8 cellular contexts compared by ENCODE assay signal in the genomic region with DNA sequence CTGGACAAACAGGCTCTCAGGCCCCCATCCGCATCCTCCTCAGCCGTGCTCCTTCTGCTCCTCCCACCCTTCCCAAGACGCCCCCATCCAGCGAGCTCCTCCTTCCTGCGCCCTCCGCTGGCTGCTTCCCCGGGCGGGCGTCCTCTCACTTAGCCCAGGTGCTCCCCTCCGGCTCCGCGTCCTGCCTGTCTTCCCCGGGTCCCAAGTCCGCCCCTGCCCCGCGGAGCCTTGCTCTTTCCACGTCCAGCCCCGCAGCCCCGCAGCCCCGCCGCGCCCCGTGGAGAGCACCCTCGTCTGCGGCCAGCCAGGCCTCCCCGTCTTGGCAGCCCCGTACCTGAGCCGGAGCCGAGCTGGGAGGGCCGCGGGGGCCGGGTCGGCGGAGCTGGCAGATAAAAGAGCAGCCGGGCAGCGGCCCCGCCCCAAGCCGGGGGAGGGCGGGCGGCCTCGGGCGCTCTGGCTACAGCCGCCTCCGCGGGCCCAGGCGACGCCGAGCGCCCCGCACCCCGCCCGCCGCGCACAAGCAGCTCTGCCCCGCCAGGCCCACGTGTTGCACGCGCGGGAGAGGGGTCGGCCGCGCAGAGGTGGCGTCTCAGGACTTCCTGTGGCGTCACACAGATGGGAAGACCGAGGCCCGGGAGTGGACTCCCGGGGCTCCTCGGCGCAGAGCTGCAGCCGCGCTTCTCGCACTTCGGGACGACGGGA. TPM values are rescaled to one million over a fixed set of nuclear protein-coding genes. Genes with fewer than 3 reads are reported as not detected.
DNase-seq lines count a peak whose midpoint lies in the region; ATAC-seq and TF ChIP-seq lines count a peak whose summit lies in the region.

A gene with protein sequence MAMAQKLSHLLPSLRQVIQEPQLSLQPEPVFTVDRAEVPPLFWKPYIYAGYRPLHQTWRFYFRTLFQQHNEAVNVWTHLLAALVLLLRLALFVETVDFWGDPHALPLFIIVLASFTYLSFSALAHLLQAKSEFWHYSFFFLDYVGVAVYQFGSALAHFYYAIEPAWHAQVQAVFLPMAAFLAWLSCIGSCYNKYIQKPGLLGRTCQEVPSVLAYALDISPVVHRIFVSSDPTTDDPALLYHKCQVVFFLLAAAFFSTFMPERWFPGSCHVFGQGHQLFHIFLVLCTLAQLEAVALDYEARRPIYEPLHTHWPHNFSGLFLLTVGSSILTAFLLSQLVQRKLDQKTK (minus strand): TSS at position 555 of the 702 bp plus-strand sequence. CDS start 11,869 bp downstream, outside the sequence.

- peak within 1 kb of the TSS; percentile 77 to 86 (median 79) for H3K4me3 Mint-ChIP-seq in T-cell

- H3K4me3 ChIP-seq in IMR-90 (ENCODE audit: insufficient read depth, low read depth, low read length) = peak within 1 kb of the TSS; percentile 54
- H3K4me3 ChIP-seq in adrenal gland = peak within 1 kb of the TSS in 3 of 4 donors; percentile 40 to 91 (median 65)
- peak within 1 kb of the TSS; percentile 67 for H3K4me3 ChIP-seq in trophoblast cell (ENCODE audit: low read depth, low read length)
- peak within 1 kb of the TSS; percentile 54 to 86 (median 64) for H3K4me3 ChIP-seq in upper lobe of left lung

- peaks cover 7 to 9% (median 7%) of the 10 kb centered on the region in 3 donors for H3K4me1 Mint-ChIP-seq in T-cell

- no TSS peak for BruUV-seq in IMR-90 (replicated peaks; lab: Mats Ljungman, UMichigan)

- peak within 1 kb of the TSS; percentile 80 for H3K9ac ChIP-seq in IMR-90 (ENCODE audit: low read depth, low read length)
- H3K9ac ChIP-seq in trophoblast cell (ENCODE audit: low read length) = peak within 1 kb of the TSS; percentile 62

- H4K91ac ChIP-seq in IMR-90 (ENCODE audit: insufficient read depth, low read depth, low read length) (peak within 1 kb of the TSS; percentile 88), trophoblast cell (ENCODE audit: low read depth, low read length) (peak within 1 kb of the TSS; percentile 87)

- H3K18ac ChIP-seq in IMR-90 (ENCODE audit: low read depth, low read length) (peak within 1 kb of the TSS; percentile 68), trophoblast cell (ENCODE audit: low read length) (peak within 1 kb of the TSS; percentile 82)

- CTCF ChIA-PET in IMR-90 (lab: Yijun Ruan, JAX) (interaction anchor here (0.7 to 1.3 kb wide), 2 partner anchors 20 to 122 kb away, joined by 3 to 4 read pairs; a partner anchor contains a TSS), T-cell (lab: Charles Lee) (interaction anchor here in 1 of 2 donors (0.7 to 0.8 kb wide), 2 partner anchors 20 to 122 kb away, joined by 3 to 5 read pairs; a partner anchor contains a TSS)

- no peaks in the 10 kb centered on the region for H3K27me3 ChIP-seq in IMR-90 (ENCODE audit: control insufficient read depth, insufficient read depth, low read length)
- no peaks in the 10 kb centered on the region for H3K27me3 ChIP-seq in adrenal gland
- no peaks in the 10 kb centered on the region for H3K27me3 ChIP-seq in trophoblast cell (ENCODE audit: insufficient read depth, low read length)
- H3K27me3 ChIP-seq in upper lobe of left lung = no peaks in the 10 kb centered on the region

- H3K27me3 Mint-ChIP-seq in T-cell = no peaks in the 10 kb centered on the region

- 0% methylated on average over 69 of the region's 75 CpGs; no CpG with 5 or more reads in 1 of the 2 experiments for WGBS in IMR-90 (ENCODE audit: extremely low coverage in 2 of 2, insufficient read length in 1 of 2), 2 experiments
- 1% methylated on average over 16 to 74 of the region's 75 CpGs for whole genome bisulfite sequencing in adrenal gland, 4 donors
- no CpG with 5 or more reads among the region's 75 CpGs for WGBS in trophoblast cell (ENCODE audit: extremely low coverage, insufficient coverage, insufficient read length)
- 0 to 2% methylated on average over 15 to 23 of the region's 75 CpGs for WGBS in upper lobe of left lung, 2 donors

- H2BK120ac ChIP-seq in IMR-90 (ENCODE audit: low read depth, low read length) = peak within 1 kb of the TSS; percentile 63
- peak within 1 kb of the TSS; percentile 81 for H2BK120ac ChIP-seq in trophoblast cell (ENCODE audit: insufficient read depth, low read length, poor library complexity)

- H2AK9ac ChIP-seq in IMR-90 (replicated peaks; ENCODE audit: low read depth, low read length, poor library complexity) = peak within 1 kb of the TSS; percentile 98

- peak within 1 kb of the TSS; percentile 74; the same call in 1 of the 3 replicates for H2BK15ac ChIP-seq in IMR-90 (ENCODE audit: low read depth, low read length)

- POLR2A ChIA-PET in IMR-90 (lab: Charles Lee; ENCODE audit: unreplicated experiment) = interaction anchor here (0.8 to 0.9 kb wide), 2 partner anchors 11 to 17 kb away, joined by 4 read pairs; no protein-coding TSS in a partner anchor
- POLR2A ChIA-PET in T-cell (lab: Charles Lee) = no interaction called here

- peak within 1 kb of the TSS; percentile 85 for H2BK12ac ChIP-seq in trophoblast cell (ENCODE audit: low read length)

- H3K9me3 ChIP-seq in IMR-90 (ENCODE audit: control insufficient read depth, insufficient read depth, low read length) = no peaks in the 10 kb centered on the region
- H3K9me3 ChIP-seq in adrenal gland (replicated peaks in 1 of 3) = no peaks in the 10 kb centered on the region
- H3K9me3 ChIP-seq in trophoblast cell (ENCODE audit: insufficient read depth, low read depth, low read length) = no peaks in the 10 kb centered on the region
- no peaks in the 10 kb centered on the region for H3K9me3 ChIP-seq in upper lobe of left lung

- TF ChIP-seq CTCF in 22Rv1 (IDR thresholded peaks at IDR 0.05) (no peak), IMR-90 (conservative IDR thresholded peaks at IDR 0.05; ENCODE audit: low read depth, low read length) (no peak), adrenal gland (IDR thresholded peaks at IDR 0.05) (no peak), upper lobe of left lung (IDR thresholded peaks at IDR 0.05) (peak in 1 of 6 experiments; percentile 6)

- H3K4me1 ChIP-seq in IMR-90 (ENCODE audit: control insufficient read depth, insufficient read depth, low read length) (peaks cover 18% of the 10 kb centered on the region), adrenal gland (replicated peaks in 1 of 2) (peaks cover 61 to 66% of the 10 kb centered on the region in 2 donors), trophoblast cell (ENCODE audit: control insufficient read depth in 1 of 2, insufficient read depth in 2 of 2, low read length in 2 of 2) (peaks cover 27 to 42% of the 10 kb centered on the region in 2 experiments), upper lobe of left lung (peaks cover 39 to 49% (median 44%) of the 10 kb centered on the region in 4 donors)

- H3K9me1 ChIP-seq in IMR-90 (ENCODE audit: insufficient read depth, low read length) = peaks cover 5% of the 10 kb centered on the region; the same call in 1 of the 2 replicates

- peak within 1 kb of the TSS; percentile 96 for H4K5ac ChIP-seq in IMR-90 (ENCODE audit: low read depth, low read length)

- TF ChIP-seq POLR2A in IMR-90 (IDR thresholded peaks at IDR 0.05; ENCODE audit: low read depth, low read length) (no peak), adrenal gland (IDR thresholded peaks at IDR 0.05) (peak in 1 of 2 donors; percentile 78), upper lobe of left lung (IDR thresholded peaks at IDR 0.05) (peak in 3 of 4 donors; percentile 25 to 57 (median 34))

- 0 out of 2 replicates have a peak within 1 kb of the TSS, but pooled peaks have one; percentile 36 for H2BK20ac ChIP-seq in IMR-90 (ENCODE audit: low read depth, low read length)

- H3K14ac ChIP-seq in IMR-90 (replicated peaks; ENCODE audit: low read depth, low read length) (peak within 1 kb of the TSS; percentile 97), trophoblast cell (ENCODE audit: low read length) (peak within 1 kb of the TSS; percentile 84)

- peak; percentile 65 for ATAC-seq in GM18868 (IDR thresholded peaks at IDR 0.05; ENCODE audit: unreplicated experiment)
- ATAC-seq in IMR-90 (ENCODE audit: low read depth) = peak; percentile 90
- peak; percentile 81 to 90 (median 88) for ATAC-seq in T-cell (replicated peaks in 1 of 4)
- peak; percentile 91 for ATAC-seq in left cardiac atrium
- ATAC-seq in upper lobe of left lung (ENCODE audit: low FRiP score in 2 of 2) = peak; percentile 81 to 94

- H2AK5ac ChIP-seq in IMR-90 (ENCODE audit: low read depth, low read length) (peak within 1 kb of the TSS; percentile 88), trophoblast cell (ENCODE audit: low read length) (peak within 1 kb of the TSS; percentile 80)

- in situ Hi-C loops in IMR-90 (cut with MboI; ENCODE audit: low sequenced_read_pairs) = no loop called here

- H3K27ac ChIP-seq in 22Rv1 = peak within 1 kb of the TSS; percentile 55
- peak within 1 kb of the TSS; percentile 58 for H3K27ac ChIP-seq in IMR-90 (ENCODE audit: insufficient read depth, low read length)
- H3K27ac ChIP-seq in adrenal gland = peak within 1 kb of the TSS; percentile 25 to 93 (median 80)
- H3K27ac ChIP-seq in trophoblast cell (ENCODE audit: low read depth, low read length) = peak within 1 kb of the TSS; percentile 90
- peak within 1 kb of the TSS; percentile 72 to 90 (median 80) for H3K27ac ChIP-seq in upper lobe of left lung

- peak within 1 kb of the TSS; percentile 32; the same call in 1 of the 2 replicates for H3K56ac ChIP-seq in IMR-90 (ENCODE audit: extremely low read depth, insufficient read depth, low read length)

- H3K9me3 Mint-ChIP-seq in T-cell = no peaks in the 10 kb centered on the region

- H3K23ac ChIP-seq in IMR-90 (ENCODE audit: low read depth, low read length) (peak within 1 kb of the TSS; percentile 99), trophoblast cell (ENCODE audit: low read length) (no peak within 1 kb of the TSS)

- H3K36me3 Mint-ChIP-seq in T-cell = no peaks in the 10 kb centered on the region

- peaks cover 12% of the 10 kb centered on the region for H3K79me2 ChIP-seq in trophoblast cell (ENCODE audit: control insufficient read depth, insufficient read depth, low read length, poor library complexity)

- dilution Hi-C loops in IMR-90 (cut with HindIII; ENCODE audit: low sequenced_read_pairs, unreplicated experiment) = no loop called here

- H2AFZ ChIP-seq in IMR-90 (replicated peaks; ENCODE audit: low read length, poor library complexity) (peak within 1 kb of the TSS; percentile 96), trophoblast cell (ENCODE audit: insufficient read depth, low read length, poor library complexity) (peak within 1 kb of the TSS; percentile 83)

- H3K4me2 ChIP-seq in IMR-90 (ENCODE audit: low read depth, low read length) (peak within 1 kb of the TSS; percentile 97), trophoblast cell (ENCODE audit: low read length) (peak within 1 kb of the TSS; percentile 78)

- peak within 1 kb of the TSS; percentile 14 for H2BK5ac ChIP-seq in IMR-90 (ENCODE audit: low read depth, low read length, poor library complexity, severe bottlenecking)
- H2BK5ac ChIP-seq in trophoblast cell (ENCODE audit: low read depth, low read length, poor library complexity) = peak within 1 kb of the TSS; percentile 58

- H4K8ac ChIP-seq in IMR-90 (ENCODE audit: low read depth in 2 of 2, low read length in 2 of 2) (peak within 1 kb of the TSS; percentile 87 to 98), trophoblast cell (ENCODE audit: low read depth, low read length) (peak within 1 kb of the TSS; percentile 80)

- H4K12ac ChIP-seq in trophoblast cell (ENCODE audit: low read depth, low read length) = peak within 1 kb of the TSS; percentile 63

- no peak for TF ChIP-seq EP300 in upper lobe of left lung (IDR thresholded peaks at IDR 0.05)

- H3K36me3 ChIP-seq in IMR-90 (ENCODE audit: control insufficient read depth, insufficient read depth, low read length) = peaks cover 2% of the 10 kb centered on the region
- H3K36me3 ChIP-seq in adrenal gland (replicated peaks in 1 of 2) = no peaks in the 10 kb centered on the region
- peaks cover 1 to 3% of the 10 kb centered on the region in 2 experiments for H3K36me3 ChIP-seq in trophoblast cell (ENCODE audit: control insufficient read depth in 1 of 2, insufficient read depth in 2 of 2, low read length in 2 of 2)
- H3K36me3 ChIP-seq in upper lobe of left lung = no peaks in the 10 kb centered on the region

- TF ChIP-seq RAD21 in IMR-90 (IDR thresholded peaks at IDR 0.05; ENCODE audit: low read length) = 0 out of 2 replicates have a peak, but pooled peaks have one; percentile 8

- intact Hi-C loops in IMR-90 (cut with micrococcal nuclease) (no loop called here), adrenal gland (cut with DNase I) (no loop called here), left cardiac atrium (cut with DNase I) (no loop called here)

- peak within 1 kb of the TSS; percentile 57 to 75 for H3K27ac Mint-ChIP-seq in T-cell

- H3K4ac ChIP-seq in IMR-90 (ENCODE audit: low read depth, low read length) = peak within 1 kb of the TSS; percentile 96
- H3K4ac ChIP-seq in trophoblast cell (ENCODE audit: low read depth, low read length) = peak within 1 kb of the TSS; percentile 63

- H3K79me1 ChIP-seq in IMR-90 (ENCODE audit: low read depth in 1 of 2, low read length in 2 of 2) = peaks cover 38 to 39% of the 10 kb centered on the region in 2 experiments
- peaks cover 29% of the 10 kb centered on the region for H3K79me1 ChIP-seq in trophoblast cell (ENCODE audit: low read length)

- 0 out of 2 replicates have a peak, but pooled peaks cover 3% of the 10 kb centered on the region for H4K20me1 ChIP-seq in IMR-90 (ENCODE audit: insufficient read depth, low read length)

- DNase-seq in IMR-90 = peak; percentile 70
- peak; percentile 21 to 64 (median 40) for DNase-seq in T-cell
- peak; percentile 79 to 87 (median 86) for DNase-seq in adrenal gland
- DNase-seq in left cardiac atrium = peak; percentile 78
- DNase-seq in trophoblast cell = peak; percentile 49 to 75
- peak; percentile 76 to 96 for DNase-seq in upper lobe of left lung

RNA-seq across cellular contexts. Expression of the gene that starts here (rescaled TPM):
- 8.3 and 9.0 TPM in 2 replicates for total RNA-seq in IMR-90 (2012; rRNA removed)
- polyA plus RNA-seq in IMR-90 (2012; rRNA removed) = 12.0 and 12.9 TPM in 2 replicates
- 7.6 and 16.9 TPM in 2 replicates for polyA plus RNA-seq in IMR-90 (2012; cell fraction: cytosol; rRNA removed)
- 33.3 and 47.8 TPM in 2 replicates for polyA plus RNA-seq in IMR-90 (2012; cell fraction: nucleus; rRNA removed; ENCODE audit: low replicate concordance)
- 1 to 10 TPM; 1.9 to 3.8 (median 3.0) TPM for total RNA-seq in T-cell
- total RNA-seq in adrenal gland = 10 to 100 TPM; 31.1 to 71.8 (median 40.9) TPM
- polyA plus RNA-seq in adrenal gland = 10 to 100 TPM; 19.9 to 26.1 (median 20.6) TPM
- total RNA-seq in left cardiac atrium = 1 to 10 TPM; 3.2 to 3.3 TPM
- polyA plus RNA-seq in trophoblast cell (2013) = 13.5 and 14.9 TPM in 2 replicates
- 1 to 10 TPM; 1.9 to 9.6 (median 7.0) TPM for total RNA-seq in upper lobe of left lung

Comparison
In these comparisons a context has a peak if more than half of its experiments do, and no peak if none do; other contexts are left out.
1. Peak in every context shown above with its lines: DNase-seq, ATAC-seq, H3K4me3 ChIP-seq and H3K27ac ChIP-seq.